1 cellular context compared by ENCODE assay signal in genomic region chr5:111246459-111246858, GRCh38.
TF ChIP-seq lines count a peak whose summit lies in the region.

No MANE protein-coding gene starts in this region.

TF ChIP-seq in GM12878, 131 proteins besides CTCF, POLR2A, EP300 and RAD21 (continued from another document):
- TF ChIP-seq, protein P1, sequence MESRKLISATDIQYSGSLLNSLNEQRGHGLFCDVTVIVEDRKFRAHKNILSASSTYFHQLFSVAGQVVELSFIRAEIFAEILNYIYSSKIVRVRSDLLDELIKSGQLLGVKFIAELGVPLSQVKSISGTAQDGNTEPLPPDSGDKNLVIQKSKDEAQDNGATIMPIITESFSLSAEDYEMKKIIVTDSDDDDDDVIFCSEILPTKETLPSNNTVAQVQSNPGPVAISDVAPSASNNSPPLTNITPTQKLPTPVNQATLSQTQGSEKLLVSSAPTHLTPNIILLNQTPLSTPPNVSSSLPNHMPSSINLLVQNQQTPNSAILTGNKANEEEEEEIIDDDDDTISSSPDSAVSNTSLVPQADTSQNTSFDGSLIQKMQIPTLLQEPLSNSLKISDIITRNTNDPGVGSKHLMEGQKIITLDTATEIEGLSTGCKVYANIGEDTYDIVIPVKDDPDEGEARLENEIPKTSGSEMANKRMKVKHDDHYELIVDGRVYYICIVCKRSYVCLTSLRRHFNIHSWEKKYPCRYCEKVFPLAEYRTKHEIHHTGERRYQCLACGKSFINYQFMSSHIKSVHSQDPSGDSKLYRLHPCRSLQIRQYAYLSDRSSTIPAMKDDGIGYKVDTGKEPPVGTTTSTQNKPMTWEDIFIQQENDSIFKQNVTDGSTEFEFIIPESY (IDR thresholded peaks at IDR 0.05): no peak
